In the genomic region with DNA sequence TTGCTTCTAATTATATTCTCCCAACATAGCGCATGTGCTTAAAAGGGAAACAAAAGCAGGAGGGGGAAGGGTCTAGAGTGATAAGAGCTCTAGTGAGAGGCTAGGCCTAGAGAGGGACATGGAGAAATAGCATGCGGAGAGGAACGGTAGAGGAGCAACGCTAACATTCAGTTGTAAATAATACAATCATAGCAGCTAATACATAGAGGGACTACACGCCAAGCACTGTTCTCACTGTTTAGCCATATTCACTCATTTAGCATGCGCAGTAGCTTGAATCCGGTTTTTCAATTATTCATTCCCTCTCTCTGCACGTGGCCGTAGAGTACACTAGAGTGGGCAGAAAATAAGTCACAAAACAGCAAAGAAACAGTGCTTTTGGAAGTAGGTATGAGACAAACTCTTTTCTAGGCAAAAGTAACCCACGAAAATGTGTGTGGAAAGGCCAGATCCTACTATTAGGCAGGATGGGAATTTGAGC, we compare ENCODE assay signal across 1 cellular context.
TF ChIP-seq lines count a peak whose summit lies in the region.

No MANE protein-coding gene starts in this region.

TF ChIP-seq in K562, 482 proteins besides CTCF, POLR2A, EP300 and RAD21 (continued from another document):
- TF ChIP-seq, protein P1, sequence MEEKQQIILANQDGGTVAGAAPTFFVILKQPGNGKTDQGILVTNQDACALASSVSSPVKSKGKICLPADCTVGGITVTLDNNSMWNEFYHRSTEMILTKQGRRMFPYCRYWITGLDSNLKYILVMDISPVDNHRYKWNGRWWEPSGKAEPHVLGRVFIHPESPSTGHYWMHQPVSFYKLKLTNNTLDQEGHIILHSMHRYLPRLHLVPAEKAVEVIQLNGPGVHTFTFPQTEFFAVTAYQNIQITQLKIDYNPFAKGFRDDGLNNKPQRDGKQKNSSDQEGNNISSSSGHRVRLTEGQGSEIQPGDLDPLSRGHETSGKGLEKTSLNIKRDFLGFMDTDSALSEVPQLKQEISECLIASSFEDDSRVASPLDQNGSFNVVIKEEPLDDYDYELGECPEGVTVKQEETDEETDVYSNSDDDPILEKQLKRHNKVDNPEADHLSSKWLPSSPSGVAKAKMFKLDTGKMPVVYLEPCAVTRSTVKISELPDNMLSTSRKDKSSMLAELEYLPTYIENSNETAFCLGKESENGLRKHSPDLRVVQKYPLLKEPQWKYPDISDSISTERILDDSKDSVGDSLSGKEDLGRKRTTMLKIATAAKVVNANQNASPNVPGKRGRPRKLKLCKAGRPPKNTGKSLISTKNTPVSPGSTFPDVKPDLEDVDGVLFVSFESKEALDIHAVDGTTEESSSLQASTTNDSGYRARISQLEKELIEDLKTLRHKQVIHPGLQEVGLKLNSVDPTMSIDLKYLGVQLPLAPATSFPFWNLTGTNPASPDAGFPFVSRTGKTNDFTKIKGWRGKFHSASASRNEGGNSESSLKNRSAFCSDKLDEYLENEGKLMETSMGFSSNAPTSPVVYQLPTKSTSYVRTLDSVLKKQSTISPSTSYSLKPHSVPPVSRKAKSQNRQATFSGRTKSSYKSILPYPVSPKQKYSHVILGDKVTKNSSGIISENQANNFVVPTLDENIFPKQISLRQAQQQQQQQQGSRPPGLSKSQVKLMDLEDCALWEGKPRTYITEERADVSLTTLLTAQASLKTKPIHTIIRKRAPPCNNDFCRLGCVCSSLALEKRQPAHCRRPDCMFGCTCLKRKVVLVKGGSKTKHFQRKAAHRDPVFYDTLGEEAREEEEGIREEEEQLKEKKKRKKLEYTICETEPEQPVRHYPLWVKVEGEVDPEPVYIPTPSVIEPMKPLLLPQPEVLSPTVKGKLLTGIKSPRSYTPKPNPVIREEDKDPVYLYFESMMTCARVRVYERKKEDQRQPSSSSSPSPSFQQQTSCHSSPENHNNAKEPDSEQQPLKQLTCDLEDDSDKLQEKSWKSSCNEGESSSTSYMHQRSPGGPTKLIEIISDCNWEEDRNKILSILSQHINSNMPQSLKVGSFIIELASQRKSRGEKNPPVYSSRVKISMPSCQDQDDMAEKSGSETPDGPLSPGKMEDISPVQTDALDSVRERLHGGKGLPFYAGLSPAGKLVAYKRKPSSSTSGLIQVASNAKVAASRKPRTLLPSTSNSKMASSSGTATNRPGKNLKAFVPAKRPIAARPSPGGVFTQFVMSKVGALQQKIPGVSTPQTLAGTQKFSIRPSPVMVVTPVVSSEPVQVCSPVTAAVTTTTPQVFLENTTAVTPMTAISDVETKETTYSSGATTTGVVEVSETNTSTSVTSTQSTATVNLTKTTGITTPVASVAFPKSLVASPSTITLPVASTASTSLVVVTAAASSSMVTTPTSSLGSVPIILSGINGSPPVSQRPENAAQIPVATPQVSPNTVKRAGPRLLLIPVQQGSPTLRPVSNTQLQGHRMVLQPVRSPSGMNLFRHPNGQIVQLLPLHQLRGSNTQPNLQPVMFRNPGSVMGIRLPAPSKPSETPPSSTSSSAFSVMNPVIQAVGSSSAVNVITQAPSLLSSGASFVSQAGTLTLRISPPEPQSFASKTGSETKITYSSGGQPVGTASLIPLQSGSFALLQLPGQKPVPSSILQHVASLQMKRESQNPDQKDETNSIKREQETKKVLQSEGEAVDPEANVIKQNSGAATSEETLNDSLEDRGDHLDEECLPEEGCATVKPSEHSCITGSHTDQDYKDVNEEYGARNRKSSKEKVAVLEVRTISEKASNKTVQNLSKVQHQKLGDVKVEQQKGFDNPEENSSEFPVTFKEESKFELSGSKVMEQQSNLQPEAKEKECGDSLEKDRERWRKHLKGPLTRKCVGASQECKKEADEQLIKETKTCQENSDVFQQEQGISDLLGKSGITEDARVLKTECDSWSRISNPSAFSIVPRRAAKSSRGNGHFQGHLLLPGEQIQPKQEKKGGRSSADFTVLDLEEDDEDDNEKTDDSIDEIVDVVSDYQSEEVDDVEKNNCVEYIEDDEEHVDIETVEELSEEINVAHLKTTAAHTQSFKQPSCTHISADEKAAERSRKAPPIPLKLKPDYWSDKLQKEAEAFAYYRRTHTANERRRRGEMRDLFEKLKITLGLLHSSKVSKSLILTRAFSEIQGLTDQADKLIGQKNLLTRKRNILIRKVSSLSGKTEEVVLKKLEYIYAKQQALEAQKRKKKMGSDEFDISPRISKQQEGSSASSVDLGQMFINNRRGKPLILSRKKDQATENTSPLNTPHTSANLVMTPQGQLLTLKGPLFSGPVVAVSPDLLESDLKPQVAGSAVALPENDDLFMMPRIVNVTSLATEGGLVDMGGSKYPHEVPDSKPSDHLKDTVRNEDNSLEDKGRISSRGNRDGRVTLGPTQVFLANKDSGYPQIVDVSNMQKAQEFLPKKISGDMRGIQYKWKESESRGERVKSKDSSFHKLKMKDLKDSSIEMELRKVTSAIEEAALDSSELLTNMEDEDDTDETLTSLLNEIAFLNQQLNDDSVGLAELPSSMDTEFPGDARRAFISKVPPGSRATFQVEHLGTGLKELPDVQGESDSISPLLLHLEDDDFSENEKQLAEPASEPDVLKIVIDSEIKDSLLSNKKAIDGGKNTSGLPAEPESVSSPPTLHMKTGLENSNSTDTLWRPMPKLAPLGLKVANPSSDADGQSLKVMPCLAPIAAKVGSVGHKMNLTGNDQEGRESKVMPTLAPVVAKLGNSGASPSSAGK (IDR thresholded peaks at IDR 0.05) = peak; percentile 87
- TF ChIP-seq, protein P2, sequence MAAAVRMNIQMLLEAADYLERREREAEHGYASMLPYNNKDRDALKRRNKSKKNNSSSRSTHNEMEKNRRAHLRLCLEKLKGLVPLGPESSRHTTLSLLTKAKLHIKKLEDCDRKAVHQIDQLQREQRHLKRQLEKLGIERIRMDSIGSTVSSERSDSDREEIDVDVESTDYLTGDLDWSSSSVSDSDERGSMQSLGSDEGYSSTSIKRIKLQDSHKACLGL (CRISPR knock-in tag; IDR thresholded peaks at IDR 0.05; ENCODE audit: borderline replicate concordance, poor library complexity, severe bottlenecking) = no peak
- 0 out of 4 replicates have a peak, but pooled peaks of 1 of the 2 experiments have one; percentile 6 for TF ChIP-seq ARNT (IDR thresholded peaks at IDR 0.05)
- TF ChIP-seq HSF4 (CRISPR knock-in tag; IDR thresholded peaks at IDR 0.05; ENCODE audit: borderline replicate concordance) = peak; percentile 68; the same call in 1 of the 2 replicates
- TF ChIP-seq ZNF239 (CRISPR knock-in tag; IDR thresholded peaks at IDR 0.05) = no peak
- no peak for TF ChIP-seq DNMT1 (IDR thresholded peaks at IDR 0.05)
- TF ChIP-seq, protein P3, sequence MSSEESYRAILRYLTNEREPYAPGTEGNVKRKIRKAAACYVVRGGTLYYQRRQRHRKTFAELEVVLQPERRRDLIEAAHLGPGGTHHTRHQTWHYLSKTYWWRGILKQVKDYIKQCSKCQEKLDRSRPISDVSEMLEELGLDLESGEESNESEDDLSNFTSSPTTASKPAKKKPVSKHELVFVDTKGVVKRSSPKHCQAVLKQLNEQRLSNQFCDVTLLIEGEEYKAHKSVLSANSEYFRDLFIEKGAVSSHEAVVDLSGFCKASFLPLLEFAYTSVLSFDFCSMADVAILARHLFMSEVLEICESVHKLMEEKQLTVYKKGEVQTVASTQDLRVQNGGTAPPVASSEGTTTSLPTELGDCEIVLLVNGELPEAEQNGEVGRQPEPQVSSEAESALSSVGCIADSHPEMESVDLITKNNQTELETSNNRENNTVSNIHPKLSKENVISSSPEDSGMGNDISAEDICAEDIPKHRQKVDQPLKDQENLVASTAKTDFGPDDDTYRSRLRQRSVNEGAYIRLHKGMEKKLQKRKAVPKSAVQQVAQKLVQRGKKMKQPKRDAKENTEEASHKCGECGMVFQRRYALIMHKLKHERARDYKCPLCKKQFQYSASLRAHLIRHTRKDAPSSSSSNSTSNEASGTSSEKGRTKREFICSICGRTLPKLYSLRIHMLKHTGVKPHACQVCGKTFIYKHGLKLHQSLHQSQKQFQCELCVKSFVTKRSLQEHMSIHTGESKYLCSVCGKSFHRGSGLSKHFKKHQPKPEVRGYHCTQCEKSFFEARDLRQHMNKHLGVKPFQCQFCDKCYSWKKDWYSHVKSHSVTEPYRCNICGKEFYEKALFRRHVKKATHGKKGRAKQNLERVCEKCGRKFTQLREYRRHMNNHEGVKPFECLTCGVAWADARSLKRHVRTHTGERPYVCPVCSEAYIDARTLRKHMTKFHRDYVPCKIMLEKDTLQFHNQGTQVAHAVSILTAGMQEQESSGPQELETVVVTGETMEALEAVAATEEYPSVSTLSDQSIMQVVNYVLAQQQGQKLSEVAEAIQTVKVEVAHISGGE (CRISPR knock-in tag; IDR thresholded peaks at IDR 0.05) = 0 out of 6 replicates have a peak, but pooled peaks of 1 of the 3 experiments have one; percentile 10
- TF ChIP-seq NCOA6 (IDR thresholded peaks at IDR 0.05) = no peak; the same call in 1 of the 2 replicates
- no peak for TF ChIP-seq FOXA1 (IDR thresholded peaks at IDR 0.05; ENCODE audit: borderline replicate concordance)
- TF ChIP-seq ZBTB8A (IDR thresholded peaks at IDR 0.05; ENCODE audit: partially characterized antibody) = no peak
- TF ChIP-seq RBFOX2 (IDR thresholded peaks at IDR 0.05; ENCODE audit: low read depth, low read length) = 0 out of 2 replicates have a peak, but pooled peaks have one; percentile 29
- TF ChIP-seq ZNF347 (CRISPR knock-in tag; IDR thresholded peaks at IDR 0.05; ENCODE audit: low read depth) = no peak
- TF ChIP-seq, protein P4, sequence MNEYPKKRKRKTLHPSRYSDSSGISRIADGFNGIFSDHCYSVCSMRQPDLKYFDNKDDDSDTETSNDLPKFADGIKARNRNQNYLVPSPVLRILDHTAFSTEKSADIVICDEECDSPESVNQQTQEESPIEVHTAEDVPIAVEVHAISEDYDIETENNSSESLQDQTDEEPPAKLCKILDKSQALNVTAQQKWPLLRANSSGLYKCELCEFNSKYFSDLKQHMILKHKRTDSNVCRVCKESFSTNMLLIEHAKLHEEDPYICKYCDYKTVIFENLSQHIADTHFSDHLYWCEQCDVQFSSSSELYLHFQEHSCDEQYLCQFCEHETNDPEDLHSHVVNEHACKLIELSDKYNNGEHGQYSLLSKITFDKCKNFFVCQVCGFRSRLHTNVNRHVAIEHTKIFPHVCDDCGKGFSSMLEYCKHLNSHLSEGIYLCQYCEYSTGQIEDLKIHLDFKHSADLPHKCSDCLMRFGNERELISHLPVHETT (CRISPR knock-in tag; conservative IDR thresholded peaks at IDR 0.05 in 1 of 2, IDR thresholded peaks at IDR 0.05 in 1 of 2) = peak in 1 of 2 experiments; percentile 7; a peak in 1 of 4 replicates
- no peak for TF ChIP-seq SAFB (IDR thresholded peaks at IDR 0.05; ENCODE audit: borderline replicate concordance, low read depth, low read length)
